In genomic region chr2:216057688-216058193, GRCh38 we compare ENCODE assay signal across 8 cellular contexts.
A peak's percentile ranks its signal among the peaks of the same experiment; 100 is the strongest.
DNase-seq lines count a peak whose midpoint lies in the region; ATAC-seq lines count a peak whose summit lies in the region.

No MANE protein-coding gene starts in this region.

- DNase-seq in GDM1 (lab: John Stamatoyannopoulos, UW) (peak; percentile 17), LoVo (ENCODE audit: low spot score) (peak; percentile 70), iris pigment epithelial cell (ENCODE audit: low read depth) (peak; percentile 71), HuH-7.5 (ENCODE audit: low spot score) (no peak), NCI-H146 (lab: John Stamatoyannopoulos, UW) (no peak)
- DNase-seq in activated T-cell treated with anti-CD3 and anti-CD28 coated beads, Interleukin-2, amount 50 U/mL, for 1 hour: peak; percentile 57
- peak; percentile 14 for DNase-seq in stimulated activated CD8-positive, alpha-beta memory T cell treated with anti-CD3 and anti-CD28 coated beads, Interleukin-12 subunit alpha, Interleukin-12 subunit beta, amount 100 ng/mL, for 1 hour (ENCODE audit: low read depth)

- ATAC-seq in GM21619 (IDR thresholded peaks at IDR 0.05; ENCODE audit: unreplicated experiment): peak; percentile 80

Comparison
In these comparisons a context has a peak if more than half of its experiments do, and no peak if none do; other contexts are left out.
1. DNase-seq: peak in GDM1 (single experiment), LoVo (single experiment), activated T-cell treated with anti-CD3 and anti-CD28 coated beads, Interleukin-2, amount 50 U/mL, for 1 hour (single experiment), iris pigment epithelial cell (single experiment) and stimulated activated CD8-positive, alpha-beta memory T cell treated with anti-CD3 and anti-CD28 coated beads, Interleukin-12 subunit alpha, Interleukin-12 subunit beta, amount 100 ng/mL, for 1 hour (single experiment); none in HuH-7.5 (single experiment) and NCI-H146 (single experiment).